In the genomic region with DNA sequence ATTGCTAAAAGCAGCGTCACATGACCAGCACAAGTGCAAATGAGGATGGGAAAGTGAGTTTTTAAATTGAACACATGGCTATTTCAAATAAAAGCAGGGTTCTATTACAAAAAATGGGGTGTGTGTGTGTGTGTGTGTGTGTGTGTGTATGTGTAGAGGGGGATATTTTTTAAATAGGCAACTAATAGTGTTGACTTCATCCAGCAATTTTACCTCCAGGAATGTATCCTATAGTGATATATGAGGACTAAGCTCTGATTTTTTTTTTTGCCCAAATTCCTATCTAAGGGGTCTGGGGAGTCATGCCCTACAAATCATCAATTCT, we compare ENCODE assay signal across 19 cellular contexts.
DNase-seq lines count a peak whose midpoint lies in the region; ATAC-seq and TF ChIP-seq lines count a peak whose summit lies in the region.
"Had no signal": no experiment of that assay in that cellular context is flagged by ENCODE, and none has a peak within 500 bp of the region (broad histone marks: within the 10 kb centered on the region; RNA-seq: fewer than 3 reads in every experiment).

No MANE protein-coding gene starts in this region.

- no peak for ATAC-seq in activated CD4-positive, alpha-beta T cell treated with anti-CD3 and anti-CD28 coated beads for 36 hours
- ATAC-seq in HG02885 (IDR thresholded peaks at IDR 0.05; ENCODE audit: poor library complexity, unreplicated experiment), result peak; percentile 20
- ATAC-seq in mucosa of descending colon, result no peak
- ATAC-seq in HG03095 (IDR thresholded peaks at IDR 0.05; ENCODE audit: unreplicated experiment), result no peak

- H3K36me3 ChIP-seq in spleen (no peaks in the 10 kb centered on the region), mucosa of descending colon (ENCODE audit: low read depth) (no peaks in the 10 kb centered on the region)
- H3K36me3 ChIP-seq: tibial nerve had no signal

- peak overlapping the region in 7 of 8 donors; percentile 29 to 83 (median 71) for H3K27ac ChIP-seq in spleen
- H3K27ac ChIP-seq in caudate nucleus (ENCODE audit: low read depth, low read length), result no peak overlapping the region
- H3K27ac ChIP-seq: parathyroid adenoma, tibial nerve had no signal

- H3K36me3 Mint-ChIP-seq in activated CD4-positive, alpha-beta T cell treated with anti-CD3 and anti-CD28 coated beads for 36 hours (ENCODE audit: low read depth), result no peaks in the 10 kb centered on the region
- peaks cover 33% of the 10 kb centered on the region for H3K36me3 Mint-ChIP-seq in activated naive CD8-positive, alpha-beta T cell treated with anti-CD3 and anti-CD28 coated beads for 36 hours

- no peak overlapping the region for H3K4me3 Mint-ChIP-seq in activated CD4-positive, alpha-beta T cell treated with anti-CD3 and anti-CD28 coated beads for 36 hours
- H3K4me3 Mint-ChIP-seq in activated naive CD8-positive, alpha-beta T cell treated with anti-CD3 and anti-CD28 coated beads for 36 hours, result peak overlapping the region; percentile 79

- H3K27me3 Mint-ChIP-seq in activated CD4-positive, alpha-beta T cell treated with anti-CD3 and anti-CD28 coated beads for 36 hours, result no peaks in the 10 kb centered on the region
- no peaks in the 10 kb centered on the region for H3K27me3 Mint-ChIP-seq in activated naive CD8-positive, alpha-beta T cell treated with anti-CD3 and anti-CD28 coated beads for 36 hours

- H3K9me3 ChIP-seq in spleen (no peaks in the 10 kb centered on the region), mucosa of descending colon (no peaks in the 10 kb centered on the region)
- H3K9me3 ChIP-seq: tibial nerve had no signal

- POLR2A ChIA-PET in activated CD4-positive, alpha-beta T cell treated with anti-CD3 and anti-CD28 coated beads for 36 hours (lab: Charles Lee), result no interaction called here

- H3K9me3 Mint-ChIP-seq in activated CD4-positive, alpha-beta T cell treated with anti-CD3 and anti-CD28 coated beads for 36 hours (ENCODE audit: low read depth), result peaks cover 2% of the 10 kb centered on the region
- H3K9me3 Mint-ChIP-seq in activated naive CD8-positive, alpha-beta T cell treated with anti-CD3 and anti-CD28 coated beads for 36 hours, result peaks cover 19% of the 10 kb centered on the region

- 73 to 94% (median 85%) methylated on average over 1 of the region's 1 CpG for WGBS in spleen, 5 donors

- H3K4me3 ChIP-seq in spleen (no peak overlapping the region), mucosa of descending colon (no peak overlapping the region)
- H3K4me3 ChIP-seq: tibial nerve had no signal

- TF ChIP-seq POLR2A in spleen (IDR thresholded peaks at IDR 0.05), result no peak

- CTCF ChIA-PET in activated CD4-positive, alpha-beta T cell treated with anti-CD3 and anti-CD28 coated beads for 36 hours (lab: Charles Lee), result no interaction called here

- H3K4me1 ChIP-seq in spleen (peaks cover 0 to 48% (median 19%) of the 10 kb centered on the region in 6 donors), mucosa of descending colon (ENCODE audit: low read depth) (no peaks in the 10 kb centered on the region)
- H3K4me1 ChIP-seq: parathyroid adenoma, tibial nerve had no signal

- peaks cover 46% of the 10 kb centered on the region for H3K4me1 Mint-ChIP-seq in activated CD4-positive, alpha-beta T cell treated with anti-CD3 and anti-CD28 coated beads for 36 hours
- peaks cover 40% of the 10 kb centered on the region for H3K4me1 Mint-ChIP-seq in activated naive CD8-positive, alpha-beta T cell treated with anti-CD3 and anti-CD28 coated beads for 36 hours

- no peak for DNase-seq in activated CD4-positive, alpha-beta T cell treated with anti-CD3 and anti-CD28 coated beads for 36 hours
- DNase-seq in activated CD4-positive, alpha-beta T cell treated with anti-CD3 and anti-CD28 coated beads for 4 hours, result no peak
- DNase-seq in activated naive CD8-positive, alpha-beta T cell treated with anti-CD3 and anti-CD28 coated beads for 36 hours, result no peak
- DNase-seq in spleen (no peak), mucosa of descending colon (no peak), caudate nucleus (lab: John Stamatoyannopoulos, UW) (no peak)
- DNase-seq: 8988T; amygdala; C1 segment of cervical spinal cord; DMS79 treated with DMSO at 0.1 percent for 48 hours; Kasumi-1; NCI-H2171; NCI-H82; RPMI8226; stimulated activated CD4-positive, alpha-beta T cell treated with anti-CD3 and anti-CD28 coated beads, Interleukin-2, amount 100 ng/mL, for 48 hours had no signal

- H3K27me3 ChIP-seq in spleen (replicated peaks in 1 of 7), result no peaks in the 10 kb centered on the region
- H3K27me3 ChIP-seq: tibial nerve had no signal

- intact Hi-C loops in activated CD4-positive, alpha-beta T cell treated with anti-CD3 and anti-CD28 coated beads for 36 hours (cut with DNase I, micrococcal nuclease), result loop anchor here in 1 of 2 experiments (5.0 kb wide), 2 partner anchors 80 to 125 kb away; a partner anchor contains a TSS
- intact Hi-C loops in spleen (cut with DNase I; ENCODE audit: low total_unique reads) (no loop called here), mucosa of descending colon (cut with DNase I, micrococcal nuclease) (loop anchor here in 1 of 2 donors (2.0 kb wide), 1 partner anchor 29 kb away; no protein-coding TSS in a partner anchor)

- H3K27ac Mint-ChIP-seq in activated CD4-positive, alpha-beta T cell treated with anti-CD3 and anti-CD28 coated beads for 36 hours, result peak overlapping the region; percentile 77
- peak overlapping the region; percentile 98 for H3K27ac Mint-ChIP-seq in activated naive CD8-positive, alpha-beta T cell treated with anti-CD3 and anti-CD28 coated beads for 36 hours

- TF ChIP-seq CTCF in spleen (IDR thresholded peaks at IDR 0.05 in 8 of 11, conservative IDR thresholded peaks at IDR 0.05 in 3 of 11) (no peak), mucosa of descending colon (IDR thresholded peaks at IDR 0.05) (no peak)
